ENCODE assay signal across 9 cellular contexts in genomic region chr1:13960376-13960987, GRCh38.
DNase-seq lines count a peak whose midpoint lies in the region; ATAC-seq and TF ChIP-seq lines count a peak whose summit lies in the region.
"Had no signal": no experiment of that assay in that cellular context is flagged by ENCODE, and none has a peak within 500 bp of the region (broad histone marks: within the 10 kb centered on the region; RNA-seq: fewer than 3 reads in every experiment).

No MANE protein-coding gene starts in this region.

- no peaks in the 10 kb centered on the region for H3K9me3 ChIP-seq in MM.1S (replicated peaks; ENCODE audit: insufficient read depth, low read length)
- H3K9me3 ChIP-seq: BLaER1 treated with 17β-estradiol and CSF1 and Interleukin-3, amounts not matched to agents 10 nM and 100 nM had no signal

- H3K79me2 ChIP-seq in MM.1S (ENCODE audit: low read length) = no peaks in the 10 kb centered on the region

- 0 out of 2 replicates have a peak overlapping the region, but pooled peaks have one; percentile 13 for H2AFZ ChIP-seq in MM.1S (ENCODE audit: low read length)

- no peak overlapping the region for H3K4me2 ChIP-seq in MM.1S (ENCODE audit: low read depth, low read length)
- H3K4me2 ChIP-seq: BLaER1 treated with 17β-estradiol and CSF1 and Interleukin-3, amounts not matched to agents 10 nM and 100 nM had no signal

- no peaks in the 10 kb centered on the region for H3K36me3 ChIP-seq in MM.1S (replicated peaks; ENCODE audit: insufficient read depth, low read length)
- H3K36me3 ChIP-seq: BLaER1 treated with 17β-estradiol and CSF1 and Interleukin-3, amounts not matched to agents 10 nM and 100 nM had no signal

- no peak overlapping the region for H3K9ac ChIP-seq in MM.1S (ENCODE audit: low read length)
- H3K9ac ChIP-seq: BLaER1 treated with 17β-estradiol and CSF1 and Interleukin-3, amounts not matched to agents 10 nM and 100 nM had no signal

- DNase-seq in NCI-H187 (lab: John Stamatoyannopoulos, UW) (peak; percentile 42 to 68), NCI-H187 treated with DMSO at 0.1 percent for 48 hours (lab: John Stamatoyannopoulos, UW) (no peak), MM.1S (peak; percentile 72), UCSD-AML1 (lab: John Stamatoyannopoulos, UW; ENCODE audit: unreplicated experiment) (peak; percentile 57), brain pericyte (ENCODE audit: low read depth, low spot score) (peak; percentile 12), iPS-NIHi7 (ENCODE audit: extremely low spot score) (peak; percentile 85)
- DNase-seq in stimulated activated CD4-positive, alpha-beta T cell treated with anti-CD3 and anti-CD28 coated beads, Interleukin-12 subunit alpha, Interleukin-12 subunit beta, amount 100 ng/mL, for 48 hours (ENCODE audit: low read depth in 2 of 3, low spot score in 1 of 3) = peak; percentile 40 to 60 (median 48)

- no peaks in the 10 kb centered on the region for H3K27me3 ChIP-seq in MM.1S (replicated peaks; ENCODE audit: insufficient read depth, low read length)
- H3K27me3 ChIP-seq: BLaER1 treated with 17β-estradiol and CSF1 and Interleukin-3, amounts not matched to agents 10 nM and 100 nM had no signal

- no peaks in the 10 kb centered on the region for H4K20me1 ChIP-seq in MM.1S (ENCODE audit: insufficient read depth, low read length)
- H4K20me1 ChIP-seq: BLaER1 treated with 17β-estradiol and CSF1 and Interleukin-3, amounts not matched to agents 10 nM and 100 nM had no signal

- H3F3A ChIP-seq in MM.1S (ENCODE audit: insufficient read depth, low read length) = no peaks in the 10 kb centered on the region

- 0 out of 2 replicates have a peak, but pooled peaks cover 3% of the 10 kb centered on the region for H3K4me1 ChIP-seq in MM.1S (ENCODE audit: low read length)
- H3K4me1 ChIP-seq: BLaER1 treated with 17β-estradiol and CSF1 and Interleukin-3, amounts not matched to agents 10 nM and 100 nM had no signal

- no peak for ATAC-seq in HG03432 (IDR thresholded peaks at IDR 0.05; ENCODE audit: unreplicated experiment)

- no peak overlapping the region for H3K4me3 ChIP-seq in MM.1S (ENCODE audit: low read length)
- H3K4me3 ChIP-seq: BLaER1 treated with 17β-estradiol and CSF1 and Interleukin-3, amounts not matched to agents 10 nM and 100 nM had no signal

- no peaks in the 10 kb centered on the region for H3K9me2 ChIP-seq in MM.1S (replicated peaks; ENCODE audit: insufficient read depth, low read length)

- no peak overlapping the region for H3K27ac ChIP-seq in MM.1S (ENCODE audit: low read length)
- H3K27ac ChIP-seq: BLaER1 treated with 17β-estradiol and CSF1 and Interleukin-3, amounts not matched to agents 10 nM and 100 nM had no signal

- peak; percentile 98 for TF ChIP-seq CTCF in MM.1S (IDR thresholded peaks at IDR 0.05; ENCODE audit: low read length)
